In the genomic region with DNA sequence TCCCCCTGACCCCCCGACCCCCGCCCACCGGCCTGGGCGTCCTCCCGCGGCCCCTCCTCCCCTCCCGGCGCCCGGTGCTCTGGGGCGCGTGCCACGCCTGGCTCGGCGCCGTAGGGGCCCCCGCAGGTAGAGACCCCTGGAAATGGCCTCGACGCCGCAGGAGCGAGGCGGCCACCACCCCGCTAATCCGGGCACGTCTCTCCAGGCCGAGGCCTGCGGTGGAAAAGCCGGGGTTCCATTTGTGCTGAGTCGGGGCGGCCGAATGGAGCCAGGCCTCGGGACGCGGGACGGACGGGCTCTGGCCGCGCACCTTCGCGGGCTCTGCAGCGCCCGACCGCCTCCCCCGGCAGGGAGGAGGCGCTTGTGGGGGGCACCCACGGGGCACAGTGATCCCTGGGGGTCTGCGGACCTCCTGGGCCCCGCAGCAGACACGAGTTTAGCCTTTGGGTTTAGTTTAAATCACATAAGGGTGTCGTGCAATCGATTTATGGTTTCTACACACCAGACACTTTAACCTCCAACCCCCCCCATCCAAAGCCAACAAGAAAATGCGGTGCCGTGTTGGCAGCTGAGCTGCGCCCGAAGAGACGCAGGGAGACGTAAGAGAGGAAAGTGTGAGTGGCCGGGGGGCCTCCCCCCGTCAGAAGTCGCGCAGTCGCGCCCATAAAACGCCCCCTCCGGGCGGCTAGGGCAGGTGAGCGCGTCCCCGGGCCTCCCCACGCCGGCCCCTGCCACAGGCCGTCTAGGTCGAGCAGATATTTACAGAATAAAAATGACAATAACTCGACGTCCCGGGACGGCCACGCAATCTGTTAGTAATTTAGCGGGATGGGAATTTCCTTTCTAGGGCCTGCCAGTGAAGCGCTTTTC, we compare ENCODE assay signal across 2 cellular contexts.
TF ChIP-seq lines count a peak whose summit lies in the region.

No MANE protein-coding gene starts in this region.

TF ChIP-seq in HCT116, 20 proteins besides CTCF, POLR2A, EP300 and RAD21 (continued from another document):
- TF ChIP-seq, protein P1, sequence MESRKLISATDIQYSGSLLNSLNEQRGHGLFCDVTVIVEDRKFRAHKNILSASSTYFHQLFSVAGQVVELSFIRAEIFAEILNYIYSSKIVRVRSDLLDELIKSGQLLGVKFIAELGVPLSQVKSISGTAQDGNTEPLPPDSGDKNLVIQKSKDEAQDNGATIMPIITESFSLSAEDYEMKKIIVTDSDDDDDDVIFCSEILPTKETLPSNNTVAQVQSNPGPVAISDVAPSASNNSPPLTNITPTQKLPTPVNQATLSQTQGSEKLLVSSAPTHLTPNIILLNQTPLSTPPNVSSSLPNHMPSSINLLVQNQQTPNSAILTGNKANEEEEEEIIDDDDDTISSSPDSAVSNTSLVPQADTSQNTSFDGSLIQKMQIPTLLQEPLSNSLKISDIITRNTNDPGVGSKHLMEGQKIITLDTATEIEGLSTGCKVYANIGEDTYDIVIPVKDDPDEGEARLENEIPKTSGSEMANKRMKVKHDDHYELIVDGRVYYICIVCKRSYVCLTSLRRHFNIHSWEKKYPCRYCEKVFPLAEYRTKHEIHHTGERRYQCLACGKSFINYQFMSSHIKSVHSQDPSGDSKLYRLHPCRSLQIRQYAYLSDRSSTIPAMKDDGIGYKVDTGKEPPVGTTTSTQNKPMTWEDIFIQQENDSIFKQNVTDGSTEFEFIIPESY (IDR thresholded peaks at IDR 0.05; ENCODE audit: extremely low read depth, insufficient replicate concordance, low read length): no peak

TF ChIP-seq in GM12878, 131 proteins besides CTCF, POLR2A, EP300 and RAD21 (continued from another document):
- TF ChIP-seq ZBTB11 (CRISPR knock-in tag; IDR thresholded peaks at IDR 0.05) (no peak), YBX1 (IDR thresholded peaks at IDR 0.05) (no peak), ESRRA (IDR thresholded peaks at IDR 0.05; ENCODE audit: low read length) (no peak), STAT1 (conservative IDR thresholded peaks at IDR 0.05) (no peak), IKZF1 (conservative IDR thresholded peaks at IDR 0.05) (peak; percentile 23; the same call in 1 of the 2 replicates), JUNB (IDR thresholded peaks at IDR 0.05) (no peak), ZNF207 (IDR thresholded peaks at IDR 0.05; ENCODE audit: borderline replicate concordance) (no peak), EGR1 (IDR thresholded peaks at IDR 0.05; ENCODE audit: borderline replicate concordance in 1 of 2, low read depth in 2 of 2, low read length in 2 of 2) (no peak), IRF4 (IDR thresholded peaks at IDR 0.05; ENCODE audit: low read depth, low read length) (no peak), MTA3 (IDR thresholded peaks at IDR 0.05; ENCODE audit: borderline replicate concordance, low read length) (no peak), BHLHE40 (IDR thresholded peaks at IDR 0.05; ENCODE audit: borderline replicate concordance in 1 of 2, low read depth in 2 of 2, low read length in 1 of 2) (peak; percentile 39 to 47; a peak in 2 of 4 replicates), BACH1 (IDR thresholded peaks at IDR 0.05; ENCODE audit: borderline replicate concordance) (0 out of 2 replicates have a peak, but pooled peaks have one; percentile 19), SMC3 (IDR thresholded peaks at IDR 0.05; ENCODE audit: borderline replicate concordance, low read length) (no peak), ZNF24 (IDR thresholded peaks at IDR 0.05) (no peak)
- TF ChIP-seq, protein P2, sequence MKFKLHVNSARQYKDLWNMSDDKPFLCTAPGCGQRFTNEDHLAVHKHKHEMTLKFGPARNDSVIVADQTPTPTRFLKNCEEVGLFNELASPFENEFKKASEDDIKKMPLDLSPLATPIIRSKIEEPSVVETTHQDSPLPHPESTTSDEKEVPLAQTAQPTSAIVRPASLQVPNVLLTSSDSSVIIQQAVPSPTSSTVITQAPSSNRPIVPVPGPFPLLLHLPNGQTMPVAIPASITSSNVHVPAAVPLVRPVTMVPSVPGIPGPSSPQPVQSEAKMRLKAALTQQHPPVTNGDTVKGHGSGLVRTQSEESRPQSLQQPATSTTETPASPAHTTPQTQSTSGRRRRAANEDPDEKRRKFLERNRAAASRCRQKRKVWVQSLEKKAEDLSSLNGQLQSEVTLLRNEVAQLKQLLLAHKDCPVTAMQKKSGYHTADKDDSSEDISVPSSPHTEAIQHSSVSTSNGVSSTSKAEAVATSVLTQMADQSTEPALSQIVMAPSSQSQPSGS (IDR thresholded peaks at IDR 0.05; ENCODE audit: low read length): no peak
- TF ChIP-seq, protein P1 (IDR thresholded peaks at IDR 0.05): no peak
